Comparison of ENCODE assay signal across 1 cellular context in the genomic region with DNA sequence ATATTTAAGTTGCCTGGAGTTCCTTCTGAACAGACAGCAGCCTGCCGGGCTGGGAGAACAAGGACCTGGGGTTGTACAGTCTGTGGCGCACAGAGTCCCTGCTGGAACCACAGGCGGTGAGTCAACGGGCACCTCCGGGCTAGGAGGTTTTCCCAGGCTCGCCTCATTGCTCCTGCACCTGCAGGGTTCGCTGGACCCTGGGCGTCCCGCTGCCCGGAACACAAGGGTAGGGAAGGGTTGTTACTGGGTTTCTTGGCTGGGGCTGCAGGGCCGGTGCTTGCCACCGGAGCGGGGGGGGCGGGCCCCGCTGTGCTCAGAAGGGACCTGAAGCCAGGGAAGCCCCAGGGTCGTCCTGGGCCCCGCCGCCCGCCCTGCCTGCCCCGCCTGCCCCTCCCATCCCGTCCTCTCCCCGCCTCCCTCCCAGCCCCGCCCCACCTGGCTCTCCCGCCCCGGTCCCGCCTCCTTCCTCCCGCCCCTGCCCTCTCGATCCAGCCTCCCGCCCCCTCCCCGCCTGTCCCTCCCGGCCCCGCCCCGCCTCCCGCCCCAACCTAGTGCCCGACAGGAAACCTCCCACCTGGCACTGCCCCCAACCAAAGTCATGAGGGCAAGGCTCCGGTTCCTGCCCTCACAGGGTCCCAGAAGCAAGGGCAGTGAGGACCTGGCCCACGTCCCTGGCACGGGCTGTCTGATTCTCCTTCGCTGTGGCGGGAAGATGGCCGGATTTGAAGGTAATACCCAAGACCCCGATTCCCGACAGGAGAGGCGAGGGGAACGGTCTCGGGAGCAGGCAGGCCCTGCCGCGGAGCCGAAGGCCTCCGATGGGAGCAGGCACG.
A peak's percentile ranks its signal among the peaks of the same experiment; 100 is the strongest.
TF ChIP-seq lines count a peak whose summit lies in the region.

No MANE protein-coding gene starts in this region.

TF ChIP-seq in HepG2, 621 proteins besides CTCF, POLR2A, EP300 and RAD21 (continued from another document):
- TF ChIP-seq, protein P1, sequence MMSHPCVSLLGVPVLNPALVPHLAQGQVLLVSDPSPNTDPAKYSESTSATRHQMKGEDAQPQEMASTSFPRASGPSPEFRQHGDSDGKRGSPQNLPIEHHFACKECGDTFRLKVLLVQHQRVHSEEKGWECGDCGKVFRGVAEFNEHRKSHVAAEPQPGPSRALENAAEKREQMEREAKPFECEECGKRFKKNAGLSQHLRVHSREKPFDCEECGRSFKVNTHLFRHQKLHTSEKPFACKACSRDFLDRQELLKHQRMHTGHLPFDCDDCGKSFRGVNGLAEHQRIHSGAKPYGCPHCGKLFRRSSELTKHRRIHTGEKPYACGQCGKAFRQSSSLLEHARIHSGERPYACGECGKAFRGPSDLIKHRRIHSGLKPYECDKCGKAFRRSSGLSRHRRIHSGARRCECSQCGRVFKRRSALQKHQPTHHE (CRISPR knock-in tag; IDR thresholded peaks at IDR 0.05; ENCODE audit: borderline replicate concordance) = no peak
- peak; percentile 35; the same call in 1 of the 2 replicates for TF ChIP-seq ATF7-NPFF (CRISPR knock-in tag; IDR thresholded peaks at IDR 0.05; ENCODE audit: low read depth)
- TF ChIP-seq HNRNPH1 (optimal IDR thresholded peaks at IDR 0.05; ENCODE audit: low read depth, low read length) = peak; percentile 36
- TF ChIP-seq, protein P2, sequence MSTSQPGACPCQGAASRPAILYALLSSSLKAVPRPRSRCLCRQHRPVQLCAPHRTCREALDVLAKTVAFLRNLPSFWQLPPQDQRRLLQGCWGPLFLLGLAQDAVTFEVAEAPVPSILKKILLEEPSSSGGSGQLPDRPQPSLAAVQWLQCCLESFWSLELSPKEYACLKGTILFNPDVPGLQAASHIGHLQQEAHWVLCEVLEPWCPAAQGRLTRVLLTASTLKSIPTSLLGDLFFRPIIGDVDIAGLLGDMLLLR (CRISPR knock-in tag; IDR thresholded peaks at IDR 0.05) = 0 out of 2 replicates have a peak, but pooled peaks have one; percentile 30
- peak; percentile 75; the same call in 1 of the 2 replicates for TF ChIP-seq GFI1 (CRISPR knock-in tag; IDR thresholded peaks at IDR 0.05; ENCODE audit: borderline replicate concordance)
- TF ChIP-seq KDM6A (CRISPR knock-in tag; IDR thresholded peaks at IDR 0.05; ENCODE audit: low read depth) = no peak
- no peak for TF ChIP-seq PHB2 (IDR thresholded peaks at IDR 0.05; ENCODE audit: partially characterized antibody)
- TF ChIP-seq MTA1 (CRISPR knock-in tag; IDR thresholded peaks at IDR 0.05; ENCODE audit: borderline replicate concordance) = 0 out of 2 replicates have a peak, but pooled peaks have one; percentile 25
- no peak for TF ChIP-seq MLXIP (CRISPR knock-in tag; IDR thresholded peaks at IDR 0.05; ENCODE audit: borderline replicate concordance)
- TF ChIP-seq MTF1 (CRISPR knock-in tag; IDR thresholded peaks at IDR 0.05) = no peak
- 0 out of 2 replicates have a peak, but pooled peaks have one; percentile 51 for TF ChIP-seq ZNF451 (CRISPR knock-in tag; IDR thresholded peaks at IDR 0.05)
- TF ChIP-seq ZNF567 (CRISPR knock-in tag; IDR thresholded peaks at IDR 0.05; ENCODE audit: borderline replicate concordance) = no peak
- 0 out of 2 replicates have a peak, but pooled peaks have one; percentile 1 for TF ChIP-seq ZNF501 (CRISPR knock-in tag; IDR thresholded peaks at IDR 0.05)
- TF ChIP-seq SALL1 (CRISPR knock-in tag; IDR thresholded peaks at IDR 0.05) = peak; percentile 26; the same call in 1 of the 2 replicates
- TF ChIP-seq ZNF230 (CRISPR knock-in tag; IDR thresholded peaks at IDR 0.05) = 0 out of 2 replicates have a peak, but pooled peaks have one; percentile 31
